In the genomic region with DNA sequence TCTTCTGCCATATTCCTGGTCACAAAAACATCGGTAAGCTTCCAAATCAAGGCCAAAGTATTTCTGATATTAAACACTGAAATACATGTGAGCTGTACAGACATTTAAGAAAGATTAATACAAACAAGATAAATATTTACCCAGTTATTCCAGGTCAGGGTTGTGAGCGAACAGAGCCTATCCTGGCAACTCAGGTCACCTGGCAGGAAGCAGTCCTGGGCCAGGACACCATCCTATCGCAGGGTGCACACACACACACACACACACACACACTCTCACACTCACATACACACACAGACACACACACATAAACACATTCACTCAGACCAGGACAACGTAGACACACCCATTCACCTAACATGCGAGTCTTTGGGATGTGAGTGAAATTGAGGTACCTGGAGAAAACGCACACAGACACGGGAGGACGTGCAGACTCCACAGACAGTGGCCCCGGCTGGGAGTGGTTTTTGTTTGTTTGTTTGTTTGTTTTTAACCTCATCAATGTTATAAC, we compare ENCODE assay signal across 21 cellular contexts.
"Had no signal": no experiment of that assay in that cellular context is flagged by ENCODE, and none has a peak within 500 bp of the region (broad histone marks: within the 10 kb centered on the region; RNA-seq: fewer than 3 reads in every experiment).

No MANE protein-coding gene starts in this region.

- H3K27ac ChIP-seq: cardiac muscle cell, epithelial cell of prostate, gastroesophageal sphincter, heart left ventricle, lower lobe of right lung, psoas muscle, right atrium auricular region, thyroid gland had no signal

- H3K4me3 ChIP-seq: cardiac muscle cell, gastroesophageal sphincter, heart left ventricle, lower lobe of right lung, psoas muscle, right atrium auricular region, thyroid gland had no signal

- ATAC-seq: activated T-cell treated with anti-CD3 and anti-CD28 coated beads, Interleukin-2, amount 50 U/mL, for 4 hours; gastroesophageal sphincter; heart left ventricle; lower lobe of right lung; psoas muscle had no signal

- H3K27me3 ChIP-seq: cardiac muscle cell, gastroesophageal sphincter, heart left ventricle, right atrium auricular region, thyroid gland had no signal

- H3K9me3 ChIP-seq: gastroesophageal sphincter, heart left ventricle, lower lobe of right lung, psoas muscle, right atrium auricular region, thyroid gland had no signal

- H3K4me1 ChIP-seq: gastroesophageal sphincter, heart left ventricle, lower lobe of right lung, psoas muscle, right atrium auricular region had no signal

- DNase-seq: activated B cell treated with CpG ODN at 0.5 μM for 24 hours; activated CD4-positive, alpha-beta T cell treated with anti-CD3 and anti-CD28 coated beads for 4 hours; activated CD4-positive, alpha-beta T cell treated with anti-CD3 and anti-CD28 coated beads, Interleukin-2, amount 50 U/mL, for 48 hours; activated CD8-positive, alpha-beta memory T cell treated with anti-CD3 and anti-CD28 coated beads, Interleukin-2, amount 50 U/mL, for 48 hours; activated naive CD4-positive, alpha-beta T cell treated with anti-CD3 and anti-CD28 coated beads for 36 hours; activated T-cell treated with anti-CD3 and anti-CD28 coated beads, Interleukin-2, amount 50 U/mL, for 4 hours; amygdala; heart left ventricle; islet precursor cell; lower lobe of right lung; natural killer cell; psoas muscle; stimulated activated CD4-positive, alpha-beta T cell treated with anti-CD3 and anti-CD28 coated beads, Interleukin-4, amount 100 ng/mL, for 24 hours; stimulated activated naive CD4-positive, alpha-beta T cell treated with Interleukin-2 at 50 U/mL for 16 hours; substantia nigra; T-helper 9 cell; thyroid gland had no signal
